In genomic region chr16:13186813-13187212, GRCh38 we compare ENCODE assay signal across 1 cellular context.
TF ChIP-seq lines count a peak whose summit lies in the region.

No MANE protein-coding gene starts in this region.

TF ChIP-seq in WTC11, 78 proteins besides CTCF, POLR2A, EP300 and RAD21 (continued from another document):
- TF ChIP-seq AFF4 (CRISPR knock-in tag; IDR thresholded peaks at IDR 0.05; ENCODE audit: borderline replicate concordance) (no peak), ATF6 (CRISPR knock-in tag; IDR thresholded peaks at IDR 0.05) (no peak), FOXP4 (CRISPR knock-in tag; IDR thresholded peaks at IDR 0.05) (no peak), MYBL2 (CRISPR knock-in tag; IDR thresholded peaks at IDR 0.05) (no peak), HMGXB4 (CRISPR knock-in tag; IDR thresholded peaks at IDR 0.05) (no peak), ELF4 (CRISPR knock-in tag; IDR thresholded peaks at IDR 0.05; ENCODE audit: low read depth) (no peak), NR3C1 (CRISPR knock-in tag; conservative IDR thresholded peaks at IDR 0.05; ENCODE audit: low read depth) (no peak), ZNF532 (CRISPR knock-in tag; IDR thresholded peaks at IDR 0.05; ENCODE audit: borderline replicate concordance) (no peak), GTF2I (CRISPR knock-in tag; conservative IDR thresholded peaks at IDR 0.05) (no peak), ZNF263 (CRISPR knock-in tag; IDR thresholded peaks at IDR 0.05; ENCODE audit: low read depth) (no peak), ATF3 (CRISPR knock-in tag; conservative IDR thresholded peaks at IDR 0.05) (no peak), STAT6 (CRISPR knock-in tag; conservative IDR thresholded peaks at IDR 0.05; ENCODE audit: low read depth) (no peak), NFE2L1 (CRISPR knock-in tag; IDR thresholded peaks at IDR 0.05) (no peak)
